17 cellular contexts compared by ENCODE assay signal in genomic region chr18:77089796-77090285, GRCh38. TPM values are rescaled to one million over a fixed set of nuclear protein-coding genes. Genes with fewer than 3 reads are reported as not detected.
DNase-seq lines count a peak whose midpoint lies in the region; ATAC-seq, FAIRE-seq and TF ChIP-seq lines count a peak whose summit lies in the region.
"Had no signal": no experiment of that assay in that cellular context is flagged by ENCODE, and none has a peak within 500 bp of the region (broad histone marks: within the 10 kb centered on the region; RNA-seq: fewer than 3 reads in every experiment).

No MANE protein-coding gene starts in this region.

- H3K36me3 ChIP-seq in heart left ventricle: peaks cover 0 to 14% (median 0%) of the 10 kb centered on the region in 9 donors
- peaks cover 2 to 37% (median 3%) of the 10 kb centered on the region in 3 experiments for H3K36me3 ChIP-seq in naive thymus-derived CD4-positive, alpha-beta T cell (ENCODE audit: control insufficient read depth in 2 of 3, insufficient read depth in 3 of 3, low read length in 3 of 3)
- H3K36me3 ChIP-seq: neural progenitor cell had no signal

- no peak for FAIRE-seq in GM12892 (lab: Jason Lieb, UNC)

- H3K9me3 ChIP-seq in heart left ventricle: no peaks in the 10 kb centered on the region
- no peaks in the 10 kb centered on the region for H3K9me3 ChIP-seq in naive thymus-derived CD4-positive, alpha-beta T cell (ENCODE audit: control insufficient read depth in 2 of 3, low read length in 3 of 3)

- H3K27ac Mint-ChIP-seq in activated B cell treated with CpG ODN at 0.5 μM for 24 hours: peak overlapping the region; percentile 4
- H3K27ac Mint-ChIP-seq in naive thymus-derived CD4-positive, alpha-beta T cell: peak overlapping the region; percentile 19 to 86 (median 59)

- no peaks in the 10 kb centered on the region for H3K27me3 ChIP-seq in heart left ventricle
- H3K27me3 ChIP-seq in naive thymus-derived CD4-positive, alpha-beta T cell (ENCODE audit: control insufficient read depth in 2 of 2, insufficient read depth in 2 of 2, low read length in 2 of 2): no peaks in the 10 kb centered on the region

- H3K36me3 Mint-ChIP-seq in activated B cell treated with CpG ODN at 0.5 μM for 24 hours (ENCODE audit: low read depth): peaks cover 62% of the 10 kb centered on the region
- peaks cover 0 to 39% (median 22%) of the 10 kb centered on the region in 5 donors for H3K36me3 Mint-ChIP-seq in naive thymus-derived CD4-positive, alpha-beta T cell
- H3K36me3 Mint-ChIP-seq: neural progenitor cell had no signal

- TF ChIP-seq CTCF in heart left ventricle (IDR thresholded peaks at IDR 0.05): no peak
- no peak for TF ChIP-seq CTCF in activated B cell treated with CpG ODN at 0.5 μM for 24 hours (IDR thresholded peaks at IDR 0.05)

- no peak for TF ChIP-seq POLR2A in heart left ventricle (IDR thresholded peaks at IDR 0.05)
- no peak for TF ChIP-seq POLR2A in GM12892 (IDR thresholded peaks at IDR 0.05; ENCODE audit: low read depth, low read length)

- CTCF ChIA-PET in activated B cell treated with CpG ODN at 0.5 μM for 24 hours (lab: Charles Lee): no interaction called here
- CTCF ChIA-PET in naive thymus-derived CD4-positive, alpha-beta T cell (lab: Charles Lee): interaction anchor here (1.0 kb wide), 1 partner anchor 18 kb away, joined by 3 read pairs; no protein-coding TSS in a partner anchor

- 80 to 93% (median 88%) methylated on average over 6 to 7 of the region's 7 CpGs for WGBS in heart left ventricle, 4 donors

- peak overlapping the region in 2 of 12 donors; percentile 88 to 92 for H3K27ac ChIP-seq in heart left ventricle
- no peak overlapping the region for H3K27ac ChIP-seq in naive thymus-derived CD4-positive, alpha-beta T cell (ENCODE audit: low read depth, low read length)
- H3K27ac ChIP-seq: neural progenitor cell had no signal

- H3K4me1 Mint-ChIP-seq in activated B cell treated with CpG ODN at 0.5 μM for 24 hours: peaks cover 49% of the 10 kb centered on the region
- peaks cover 54 to 80% (median 74%) of the 10 kb centered on the region in 7 donors for H3K4me1 Mint-ChIP-seq in naive thymus-derived CD4-positive, alpha-beta T cell

- ATAC-seq in Right ventricle myocardium inferior (no peak), heart left ventricle (no peak), activated B cell treated with CpG ODN at 0.5 μM for 24 hours (ENCODE audit: low read depth) (no peak)
- no peak for ATAC-seq in naive thymus-derived CD4-positive, alpha-beta T cell

- H3K4me1 ChIP-seq in heart left ventricle: peaks cover 4 to 54% (median 30%) of the 10 kb centered on the region in 12 donors
- peaks cover 20% of the 10 kb centered on the region in 2 donors for H3K4me1 ChIP-seq in naive thymus-derived CD4-positive, alpha-beta T cell (ENCODE audit: control insufficient read depth in 2 of 2, insufficient read depth in 2 of 2, low read length in 2 of 2)

- intact Hi-C loops in Right ventricle myocardium inferior (cut with DNase I): loop anchor here (5.0 kb wide), 1 partner anchor 42 kb away; the partner anchor contains the start of gene MBP
- intact Hi-C loops in heart left ventricle (cut with DNase I): loop anchor here in 1 of 10 donors (10.0 kb wide), 1 partner anchor 115 kb away; no protein-coding TSS in a partner anchor
- intact Hi-C loops in activated B cell treated with CpG ODN at 0.5 μM for 24 hours (cut with micrococcal nuclease): no loop called here
- intact Hi-C loops in naive thymus-derived CD4-positive, alpha-beta T cell (cut with micrococcal nuclease): no loop called here

- POLR2A ChIA-PET in activated B cell treated with CpG ODN at 0.5 μM for 24 hours (lab: Charles Lee): interaction anchor here (1.1 kb wide), 1 partner anchor 8 kb away, joined by 3 read pairs; no protein-coding TSS in a partner anchor
- POLR2A ChIA-PET in naive thymus-derived CD4-positive, alpha-beta T cell (lab: Charles Lee): interaction anchor here (0.7 kb wide), 1 partner anchor 34 kb away, joined by 3 read pairs; no protein-coding TSS in a partner anchor

- H3K4me3 ChIP-seq in heart left ventricle: no peak overlapping the region
- no peak overlapping the region for H3K4me3 ChIP-seq in naive thymus-derived CD4-positive, alpha-beta T cell (ENCODE audit: low read length)
- H3K4me3 ChIP-seq: neural progenitor cell had no signal

- no peaks in the 10 kb centered on the region for H3K27me3 Mint-ChIP-seq in activated B cell treated with CpG ODN at 0.5 μM for 24 hours
- no peaks in the 10 kb centered on the region for H3K27me3 Mint-ChIP-seq in naive thymus-derived CD4-positive, alpha-beta T cell
- H3K27me3 Mint-ChIP-seq: activated CD4-positive, alpha-beta T cell treated with anti-CD3 and anti-CD28 coated beads, Interleukin-2, amount 10 ng/mL, durations not matched to agents 7 days and 5 days had no signal

- no peaks in the 10 kb centered on the region for H3K9me3 Mint-ChIP-seq in activated B cell treated with CpG ODN at 0.5 μM for 24 hours
- no peaks in the 10 kb centered on the region for H3K9me3 Mint-ChIP-seq in naive thymus-derived CD4-positive, alpha-beta T cell
- H3K9me3 Mint-ChIP-seq: activated CD4-positive, alpha-beta T cell treated with anti-CD3 and anti-CD28 coated beads, Interleukin-2, amount 10 ng/mL, durations not matched to agents 7 days and 5 days; activated T-helper 1 cell treated with anti-CD3 and anti-CD28 coated beads, Interleukin-12 subunit alpha, Interleukin-12 subunit beta, Interleukin-2, Interleukin-4 antibody, amounts not matched to agents 30 ng/mL and 10 ng/mL and 1 ng/mL, durations not matched to agents 14 hours and 24 hours and 36 hours had no signal

- no peak overlapping the region for H3K4me3 Mint-ChIP-seq in activated B cell treated with CpG ODN at 0.5 μM for 24 hours
- H3K4me3 Mint-ChIP-seq in naive thymus-derived CD4-positive, alpha-beta T cell: peak overlapping the region in 2 of 10 donors; percentile 14 to 22
- H3K4me3 Mint-ChIP-seq: activated CD4-positive, alpha-beta T cell treated with anti-CD3 and anti-CD28 coated beads, Interleukin-2, amount 10 ng/mL, durations not matched to agents 7 days and 5 days; activated T-helper 1 cell treated with anti-CD3 and anti-CD28 coated beads, Interleukin-12 subunit alpha, Interleukin-12 subunit beta, Interleukin-2, Interleukin-4 antibody, amounts not matched to agents 30 ng/mL and 10 ng/mL and 1 ng/mL, durations not matched to agents 14 hours and 24 hours and 36 hours; neural progenitor cell had no signal

- DNase-seq in Right ventricle myocardium inferior (ENCODE audit: missing footprints): peak; percentile 58
- no peak for DNase-seq in heart left ventricle
- DNase-seq in activated B cell treated with CpG ODN at 0.5 μM for 24 hours: no peak
- DNase-seq in naive thymus-derived CD4-positive, alpha-beta T cell: no peak
- no peak for DNase-seq in HuH-7.5 (ENCODE audit: low spot score)
- DNase-seq in GM12892 (ENCODE audit: insufficient read length): no peak
- DNase-seq in GOT3 (lab: John Stamatoyannopoulos, UW): no peak
- no peak for DNase-seq in putamen (ENCODE audit: low spot score)
- DNase-seq: ACHN; activated CD4-positive, alpha-beta T cell treated with anti-CD3 and anti-CD28 coated beads, Interleukin-2, amount 10 ng/mL, durations not matched to agents 7 days and 5 days; anterior cingulate cortex; dermis blood vessel endothelial cell; DMS153; NCI-H1092; NCI-H226 had no signal

RNA-seq across cellular contexts. Expression of gene MBP, which starts 42.7 kb away (rescaled TPM):
- total RNA-seq in Right ventricle myocardium inferior (34.9 TPM), heart left ventricle (10 to 100 TPM; 15.8 to 93.0 (median 38.8) TPM), activated B cell treated with CpG ODN at 0.5 μM for 24 hours (88.0 and 92.7 TPM in 2 replicates)
- polyA plus RNA-seq in heart left ventricle: 10 to 100 TPM in 1 of 2 donors, 1 to 10 TPM in 1; 7.7 to 11.3 TPM
- 100 to 1,000 TPM in 3 of 5 experiments, 10 to 100 TPM in 2; 88.3 to 152 (median 116) TPM for total RNA-seq in naive thymus-derived CD4-positive, alpha-beta T cell
- polyA plus RNA-seq in naive thymus-derived CD4-positive, alpha-beta T cell: 100 to 1,000 TPM in 1 of 2 donors, 10 to 100 TPM in 1; 96.4 to 107 TPM
- polyA plus RNA-seq in GM12892 (2012; ENCODE audit: missing spikeins): 26.6 TPM
